ENCODE assay signal across 16 cellular contexts in genomic region chr1:29290414-29290980, GRCh38. TPM values are rescaled to one million over a fixed set of nuclear protein-coding genes. Genes with fewer than 3 reads are reported as not detected.
"Had no signal": no experiment of that assay in that cellular context is flagged by ENCODE, and none has a peak within 500 bp of the region (broad histone marks: within the 10 kb centered on the region; RNA-seq: fewer than 3 reads in every experiment).

No MANE protein-coding gene starts in this region.

- H3K4me1 ChIP-seq: ascending aorta had no signal

- ATAC-seq: activated T-cell treated with anti-CD3 and anti-CD28 coated beads, Interleukin-2, amount 50 U/mL, for 72 hours; left cardiac atrium; naive thymus-derived CD8-positive, alpha-beta T cell had no signal

- H3K9me3 ChIP-seq: ascending aorta, spleen had no signal

- DNase-seq: activated CD4-positive, alpha-beta memory T cell treated with anti-CD3 and anti-CD28 coated beads for 36 hours; activated naive CD8-positive, alpha-beta T cell treated with anti-CD3 and anti-CD28 coated beads, Interleukin-2, amount 10 ng/mL, durations not matched to agents 7 days and 5 days; activated T-cell treated with anti-CD3 and anti-CD28 coated beads, Interleukin-2, amount 50 U/mL, for 72 hours; central memory CD4-positive, alpha-beta T cell; effector memory CD4-positive, alpha-beta T cell; left cardiac atrium; naive thymus-derived CD8-positive, alpha-beta T cell; nucleus accumbens; right cardiac atrium; spleen; stimulated activated CD4-positive, alpha-beta T cell treated with anti-CD3 and anti-CD28 coated beads, Interleukin-1b, Interleukin-23, amount 100 ng/mL, for 48 hours; stimulated activated naive CD4-positive, alpha-beta T cell treated with Interleukin-2 at 50 U/mL for 16 hours; trophoblast cell had no signal

- H3K27me3 ChIP-seq: ascending aorta, spleen had no signal

- H3K27ac ChIP-seq: ascending aorta, epithelial cell of prostate, spleen had no signal

- H3K36me3 ChIP-seq: spleen had no signal

- H3K4me3 ChIP-seq: ascending aorta, lung, spleen had no signal

RNA-seq across cellular contexts. Expression of gene PTPRU, which starts 54.2 kb away (rescaled TPM):
- total RNA-seq: naive thymus-derived CD8-positive, alpha-beta T cell had no signal
